11 cellular contexts compared by ENCODE assay signal in genomic region chr6:108167449-108167903, GRCh38. TPM values are rescaled to one million over a fixed set of nuclear protein-coding genes. Genes with fewer than 3 reads are reported as not detected.
DNase-seq lines count a peak whose midpoint lies in the region; ATAC-seq, FAIRE-seq and TF ChIP-seq lines count a peak whose summit lies in the region.
"Had no signal": no experiment of that assay in that cellular context is flagged by ENCODE, and none has a peak within 500 bp of the region (broad histone marks: within the 10 kb centered on the region; RNA-seq: fewer than 3 reads in every experiment).

No MANE protein-coding gene starts in this region.

- peaks cover 2 to 12% of the 10 kb centered on the region in 2 donors for H3K36me3 Mint-ChIP-seq in CD14-positive monocyte
- no peaks in the 10 kb centered on the region for H3K36me3 Mint-ChIP-seq in dendritic cell treated with granulocyte-macrophage colony-stimulating factor and Interleukin-4, amounts not matched to agents 40 ng/mL and 50 ng/mL, for 4 days (ENCODE audit: low read depth)
- H3K36me3 Mint-ChIP-seq in naive thymus-derived CD4-positive, alpha-beta T cell, result no peaks in the 10 kb centered on the region

- H3K9me3 Mint-ChIP-seq in CD14-positive monocyte, result peaks cover 0 to 39% (median 13%) of the 10 kb centered on the region in 7 donors
- no peaks in the 10 kb centered on the region for H3K9me3 Mint-ChIP-seq in dendritic cell treated with granulocyte-macrophage colony-stimulating factor and Interleukin-4, amounts not matched to agents 40 ng/mL and 50 ng/mL, for 4 days
- peaks cover 0 to 12% (median 0%) of the 10 kb centered on the region in 11 donors for H3K9me3 Mint-ChIP-seq in naive thymus-derived CD4-positive, alpha-beta T cell

- H3K9ac ChIP-seq in HUES6 (ENCODE audit: low read length), result no peak overlapping the region

- no peak for TF ChIP-seq POLR2A in GM12891 (IDR thresholded peaks at IDR 0.05; ENCODE audit: low read depth, low read length)

- H3K4me3 Mint-ChIP-seq in CD14-positive monocyte, result peak overlapping the region; percentile 49 to 89
- H3K4me3 Mint-ChIP-seq in dendritic cell treated with granulocyte-macrophage colony-stimulating factor and Interleukin-4, amounts not matched to agents 40 ng/mL and 50 ng/mL, for 4 days, result peak overlapping the region; percentile 31
- peak overlapping the region; percentile 25 to 87 (median 72) for H3K4me3 Mint-ChIP-seq in naive thymus-derived CD4-positive, alpha-beta T cell

- H3K27ac Mint-ChIP-seq in CD14-positive monocyte, result no peak overlapping the region
- H3K27ac Mint-ChIP-seq in dendritic cell treated with granulocyte-macrophage colony-stimulating factor and Interleukin-4, amounts not matched to agents 40 ng/mL and 50 ng/mL, for 4 days, result no peak overlapping the region
- H3K27ac Mint-ChIP-seq in naive thymus-derived CD4-positive, alpha-beta T cell, result peak overlapping the region in 1 of 9 donors; percentile 76

- H3K27me3 ChIP-seq in HUES6 (ENCODE audit: control insufficient read depth, insufficient read depth, low read length), result peaks cover 100% of the 10 kb centered on the region
- peaks cover 6 to 36% of the 10 kb centered on the region in 2 donors for H3K27me3 ChIP-seq in naive thymus-derived CD4-positive, alpha-beta T cell (ENCODE audit: control insufficient read depth in 2 of 2, insufficient read depth in 2 of 2, low read length in 2 of 2)

- H3K4me1 ChIP-seq in HUES6 (ENCODE audit: control insufficient read depth, insufficient read depth, low read length), result peaks cover 59% of the 10 kb centered on the region
- H3K4me1 ChIP-seq in naive thymus-derived CD4-positive, alpha-beta T cell (ENCODE audit: control insufficient read depth in 2 of 2, insufficient read depth in 2 of 2, low read length in 2 of 2), result peaks cover 0 to 20% of the 10 kb centered on the region in 2 donors

- peaks cover 97 to 99% (median 99%) of the 10 kb centered on the region in 3 donors for H3K27me3 Mint-ChIP-seq in CD14-positive monocyte (ENCODE audit: low read depth in 3 of 3)
- H3K27me3 Mint-ChIP-seq in dendritic cell treated with granulocyte-macrophage colony-stimulating factor and Interleukin-4, amounts not matched to agents 40 ng/mL and 50 ng/mL, for 4 days, result peaks cover 98% of the 10 kb centered on the region
- peaks cover 79 to 93% (median 81%) of the 10 kb centered on the region in 5 donors for H3K27me3 Mint-ChIP-seq in naive thymus-derived CD4-positive, alpha-beta T cell

- FAIRE-seq in GM12891 (lab: Jason Lieb, UNC), result no peak

- no peak for ATAC-seq in naive thymus-derived CD4-positive, alpha-beta T cell
- ATAC-seq in HG02870 (IDR thresholded peaks at IDR 0.05; ENCODE audit: unreplicated experiment), result no peak
- no peak for ATAC-seq in HG03439 (IDR thresholded peaks at IDR 0.05; ENCODE audit: unreplicated experiment)

- no peaks in the 10 kb centered on the region for H3K9me3 ChIP-seq in HUES6 (ENCODE audit: control insufficient read depth, insufficient read depth, low read depth, low read length)
- no peaks in the 10 kb centered on the region for H3K9me3 ChIP-seq in naive thymus-derived CD4-positive, alpha-beta T cell (ENCODE audit: control insufficient read depth in 2 of 3, low read length in 3 of 3)

- POLR2A ChIA-PET in naive thymus-derived CD4-positive, alpha-beta T cell (lab: Charles Lee), result no interaction called here

- no peaks in the 10 kb centered on the region for H3K36me3 ChIP-seq in HUES6 (ENCODE audit: control insufficient read depth, insufficient read depth, low read length)
- no peaks in the 10 kb centered on the region for H3K36me3 ChIP-seq in naive thymus-derived CD4-positive, alpha-beta T cell (ENCODE audit: control insufficient read depth in 2 of 3, insufficient read depth in 3 of 3, low read length in 3 of 3)

- CTCF ChIA-PET in naive thymus-derived CD4-positive, alpha-beta T cell (lab: Charles Lee), result no interaction called here

- DNase-seq in CD14-positive monocyte (ENCODE audit: low spot score), result no peak
- DNase-seq in naive thymus-derived CD4-positive, alpha-beta T cell, result peak in 1 of 9 donors; percentile 23
- no peak for DNase-seq in GM12891 (ENCODE audit: insufficient read length, low spot score)
- no peak for DNase-seq in NCI-H69 (lab: John Stamatoyannopoulos, UW)
- DNase-seq: KG1, SHP77 had no signal

- H3K27ac ChIP-seq in HUES6 (ENCODE audit: low read depth, low read length), result no peak overlapping the region
- no peak overlapping the region for H3K27ac ChIP-seq in naive thymus-derived CD4-positive, alpha-beta T cell (ENCODE audit: low read depth, low read length)

- H3K4me1 Mint-ChIP-seq in CD14-positive monocyte, result peaks cover 47% of the 10 kb centered on the region
- peaks cover 72% of the 10 kb centered on the region for H3K4me1 Mint-ChIP-seq in dendritic cell treated with granulocyte-macrophage colony-stimulating factor and Interleukin-4, amounts not matched to agents 40 ng/mL and 50 ng/mL, for 4 days (ENCODE audit: low read depth)
- H3K4me1 Mint-ChIP-seq in naive thymus-derived CD4-positive, alpha-beta T cell, result peaks cover 25 to 54% (median 50%) of the 10 kb centered on the region in 7 donors

- TF ChIP-seq CTCF in CD14-positive monocyte (IDR thresholded peaks at IDR 0.05), result no peak

- H3K4me3 ChIP-seq in HUES6 (ENCODE audit: low read depth, low read length), result peak overlapping the region; percentile 54
- H3K4me3 ChIP-seq in naive thymus-derived CD4-positive, alpha-beta T cell (ENCODE audit: low read length), result no peak overlapping the region

- intact Hi-C loops in CD14-positive monocyte (cut with micrococcal nuclease), result no loop called here
- intact Hi-C loops in dendritic cell treated with granulocyte-macrophage colony-stimulating factor and Interleukin-4, amounts not matched to agents 40 ng/mL and 50 ng/mL, for 4 days (cut with micrococcal nuclease), result loop anchor here (5.0 kb wide), 1 partner anchor 50 kb away; no protein-coding TSS in a partner anchor
- intact Hi-C loops in naive thymus-derived CD4-positive, alpha-beta T cell (cut with micrococcal nuclease), result no loop called here

TF ChIP-seq in GM12891, 5 proteins besides CTCF, POLR2A, EP300 and RAD21:
- TF ChIP-seq PAX5 (IDR thresholded peaks at IDR 0.05; ENCODE audit: insufficient read depth, low read length, severe bottlenecking) (no peak), TAF1 (IDR thresholded peaks at IDR 0.05; ENCODE audit: low read depth, low read length) (no peak), POLR2AphosphoS5 (IDR thresholded peaks at IDR 0.05; ENCODE audit: low read depth, low read length) (no peak), POU2F2 (IDR thresholded peaks at IDR 0.05; ENCODE audit: low read depth, low read length) (no peak), SPI1 (IDR thresholded peaks at IDR 0.05; ENCODE audit: low read depth, low read length) (no peak)

RNA-seq across cellular contexts. Expression of gene NR2E1, which starts 1.7 kb away (rescaled TPM):
- polyA plus RNA-seq in CD14-positive monocyte, result not detected
- not detected for total RNA-seq in naive thymus-derived CD4-positive, alpha-beta T cell
- not detected for polyA plus RNA-seq in naive thymus-derived CD4-positive, alpha-beta T cell
- polyA plus RNA-seq in GM12891 (2012; ENCODE audit: low read depth, missing spikeins), result not detected
- total RNA-seq: pulmonary artery endothelial cell had no signal
